Comparison of ENCODE assay signal across 39 cellular contexts in genomic region chr3:130310109-130310508, GRCh38. TPM values are rescaled to one million over a fixed set of nuclear protein-coding genes. Genes with fewer than 3 reads are reported as not detected.
"Had no signal": no experiment of that assay in that cellular context is flagged by ENCODE, and none has a peak within 500 bp of the region (broad histone marks: within the 10 kb centered on the region; RNA-seq: fewer than 3 reads in every experiment).

No MANE protein-coding gene starts in this region.

- H3K4me3 Mint-ChIP-seq: activated B cell treated with CpG ODN at 0.5 μM for 24 hours; activated CD4-positive, alpha-beta memory T cell treated with anti-CD3 and anti-CD28 coated beads for 36 hours; activated CD4-positive, alpha-beta T cell treated with anti-CD3 and anti-CD28 coated beads, Interleukin-2, amount 10 ng/mL, durations not matched to agents 24 days and 14 days; activated CD8-positive, alpha-beta T cell treated with anti-CD3 and anti-CD28 coated beads for 36 hours; activated naive CD4-positive, alpha-beta T cell treated with anti-CD3 and anti-CD28 coated beads for 36 hours; activated naive CD8-positive, alpha-beta T cell treated with anti-CD3 and anti-CD28 coated beads for 36 hours; activated T-cell treated with anti-CD3 and anti-CD28 coated beads, Interleukin-2, amount 50 U/mL, for 4 hours; activated T-cell treated with anti-CD3 and anti-CD28 coated beads, Interleukin-2, amount 50 U/mL, for 72 hours; activated T-helper 1 cell treated with anti-CD3 and anti-CD28 coated beads, Interleukin-12 subunit alpha, Interleukin-12 subunit beta, Interleukin-2, Interleukin-4 antibody, amounts not matched to agents 30 ng/mL and 10 ng/mL and 1 ng/mL, durations not matched to agents 14 hours and 24 hours and 36 hours; activated T-helper 17 cell treated with anti-CD3 and anti-CD28 coated beads, Interleukin-2, amount 50 U/mL, for 72 hours; T-helper 17 cell; T-helper 2 cell treated with Interferon-gamma antibody and Interleukin-4, amounts not matched to agents 5 μg/mL and 100 μg/mL, for 36 hours had no signal

- H3K4me3 ChIP-seq: adrenal gland, body of pancreas, breast epithelium, colonic mucosa had no signal

- H3K36me3 Mint-ChIP-seq: activated CD4-positive, alpha-beta memory T cell treated with anti-CD3 and anti-CD28 coated beads for 36 hours; activated naive CD4-positive, alpha-beta T cell treated with anti-CD3 and anti-CD28 coated beads, Interleukin-2, amount 50 U/mL, for 72 hours; activated naive CD8-positive, alpha-beta T cell treated with anti-CD3 and anti-CD28 coated beads for 36 hours had no signal

- H3K9me3 Mint-ChIP-seq: activated CD4-positive, alpha-beta memory T cell treated with anti-CD3 and anti-CD28 coated beads for 36 hours; activated CD4-positive, alpha-beta T cell treated with anti-CD3 and anti-CD28 coated beads, Interleukin-2, amount 10 ng/mL, durations not matched to agents 24 days and 14 days; activated CD8-positive, alpha-beta T cell treated with anti-CD3 and anti-CD28 coated beads for 36 hours; activated naive CD4-positive, alpha-beta T cell treated with anti-CD3 and anti-CD28 coated beads for 36 hours; activated naive CD8-positive, alpha-beta T cell treated with anti-CD3 and anti-CD28 coated beads for 36 hours; activated T-cell treated with anti-CD3 and anti-CD28 coated beads, Interleukin-2, amount 50 U/mL, for 4 hours; activated T-cell treated with anti-CD3 and anti-CD28 coated beads, Interleukin-2, amount 50 U/mL, for 72 hours; activated T-helper 1 cell treated with anti-CD3 and anti-CD28 coated beads, Interleukin-12 subunit alpha, Interleukin-12 subunit beta, Interleukin-2, Interleukin-4 antibody, amounts not matched to agents 30 ng/mL and 10 ng/mL and 1 ng/mL, durations not matched to agents 14 hours and 24 hours and 36 hours; activated T-helper 17 cell treated with anti-CD3 and anti-CD28 coated beads, Interleukin-2, amount 50 U/mL, for 72 hours; T-helper 2 cell treated with Interferon-gamma antibody and Interleukin-4, amounts not matched to agents 5 μg/mL and 100 μg/mL, for 36 hours had no signal

- H3K27ac Mint-ChIP-seq: activated B cell treated with CpG ODN at 0.5 μM for 24 hours; activated CD4-positive, alpha-beta memory T cell treated with anti-CD3 and anti-CD28 coated beads for 36 hours; activated CD4-positive, alpha-beta T cell treated with anti-CD3 and anti-CD28 coated beads, Interleukin-2, amount 10 ng/mL, durations not matched to agents 24 days and 14 days; activated CD8-positive, alpha-beta T cell treated with anti-CD3 and anti-CD28 coated beads for 36 hours; activated naive CD4-positive, alpha-beta T cell treated with anti-CD3 and anti-CD28 coated beads for 36 hours; activated naive CD4-positive, alpha-beta T cell treated with anti-CD3 and anti-CD28 coated beads, Interleukin-2, amount 50 U/mL, for 72 hours; activated naive CD8-positive, alpha-beta T cell treated with anti-CD3 and anti-CD28 coated beads for 36 hours; activated T-cell treated with anti-CD3 and anti-CD28 coated beads, Interleukin-2, amount 50 U/mL, for 72 hours; activated T-helper 1 cell treated with anti-CD3 and anti-CD28 coated beads, Interleukin-12 subunit alpha, Interleukin-12 subunit beta, Interleukin-2, Interleukin-4 antibody, amounts not matched to agents 30 ng/mL and 10 ng/mL and 1 ng/mL, durations not matched to agents 14 hours and 24 hours and 36 hours; activated T-helper 17 cell treated with anti-CD3 and anti-CD28 coated beads, Interleukin-2, amount 50 U/mL, for 72 hours; T-helper 17 cell; T-helper 2 cell treated with Interferon-gamma antibody and Interleukin-4, amounts not matched to agents 5 μg/mL and 100 μg/mL, for 36 hours had no signal

- H3K9me3 ChIP-seq: adrenal gland, body of pancreas, breast epithelium, colonic mucosa had no signal

- H3K27me3 ChIP-seq: adrenal gland, body of pancreas, brain microvascular endothelial cell, breast epithelium, colonic mucosa had no signal

- ATAC-seq: activated CD8-positive, alpha-beta T cell treated with anti-CD3 and anti-CD28 coated beads for 36 hours; activated naive CD4-positive, alpha-beta T cell treated with anti-CD3 and anti-CD28 coated beads, Interleukin-2, amount 50 U/mL, for 72 hours; activated T-cell treated with anti-CD3 and anti-CD28 coated beads, Interleukin-2, amount 50 U/mL, for 4 hours; activated T-cell treated with anti-CD3 and anti-CD28 coated beads, Interleukin-2, amount 50 U/mL, for 72 hours; activated T-helper 17 cell treated with anti-CD3 and anti-CD28 coated beads, Interleukin-2, amount 50 U/mL, for 72 hours; body of pancreas; T-helper 17 cell had no signal

- H3K4me1 ChIP-seq: adrenal gland, body of pancreas, breast epithelium, colonic mucosa had no signal

- FAIRE-seq: astrocyte, TTC549 had no signal

- DNase-seq: activated B cell treated with CpG ODN at 0.5 μM for 24 hours; activated CD4-positive, alpha-beta memory T cell treated with anti-CD3 and anti-CD28 coated beads for 36 hours; activated CD4-positive, alpha-beta T cell treated with anti-CD3 and anti-CD28 coated beads for 4 hours; activated CD4-positive, alpha-beta T cell treated with anti-CD3 and anti-CD28 coated beads, Interleukin-2, amount 10 ng/mL, durations not matched to agents 24 days and 14 days; activated CD4-positive, alpha-beta T cell treated with anti-CD3 and anti-CD28 coated beads, Interleukin-2, amount 50 U/mL, for 1 hour; activated CD4-positive, alpha-beta T cell treated with anti-CD3 and anti-CD28 coated beads, Interleukin-2, amount 50 U/mL, for 4 hours; activated CD4-positive, CD25-positive, alpha-beta regulatory T cell treated with anti-CD3 and anti-CD28 coated beads, Interleukin-2, amount 50 U/mL, for 72 hours; activated CD8-positive, alpha-beta memory T cell treated with anti-CD3 and anti-CD28 coated beads, Interleukin-2, amount 50 U/mL, for 4 hours; activated CD8-positive, alpha-beta T cell treated with anti-CD3 and anti-CD28 coated beads for 36 hours; activated effector memory CD4-positive, alpha-beta T cell treated with anti-CD3 and anti-CD28 coated beads, Interleukin-2, amount 50 U/mL, for 16 hours; activated gamma-delta T cell treated with Interleukin-2 at 50 U/mL for 16 hours; activated naive CD4-positive, alpha-beta T cell; activated naive CD4-positive, alpha-beta T cell treated with anti-CD3 and anti-CD28 coated beads for 36 hours; activated naive CD4-positive, alpha-beta T cell treated with anti-CD3 and anti-CD28 coated beads, Interleukin-2, amount 50 U/mL, for 16 hours; activated naive CD8-positive, alpha-beta T cell treated with anti-CD3 and anti-CD28 coated beads for 36 hours; activated T-cell treated with anti-CD3 and anti-CD28 coated beads for 4 hours; activated T-cell treated with anti-CD3 and anti-CD28 coated beads, Interleukin-2, amount 50 U/mL, for 1 hour; activated T-cell treated with anti-CD3 and anti-CD28 coated beads, Interleukin-2, amount 50 U/mL, for 4 hours; activated T-cell treated with anti-CD3 and anti-CD28 coated beads, Interleukin-2, amount 50 U/mL, for 72 hours; adrenal gland; amniotic stem cell; aorta; body of pancreas; brain microvascular endothelial cell; central memory CD4-positive, alpha-beta T cell; colonic mucosa; T-helper 17 cell; T-helper 9 cell had no signal

- H3K4me1 Mint-ChIP-seq: activated B cell treated with CpG ODN at 0.5 μM for 24 hours; activated CD4-positive, alpha-beta T cell treated with anti-CD3 and anti-CD28 coated beads, Interleukin-2, amount 10 ng/mL, durations not matched to agents 24 days and 14 days; activated naive CD8-positive, alpha-beta T cell treated with anti-CD3 and anti-CD28 coated beads for 36 hours; activated T-helper 17 cell treated with anti-CD3 and anti-CD28 coated beads, Interleukin-2, amount 50 U/mL, for 72 hours; T-helper 17 cell had no signal

- H3K36me3 ChIP-seq: adrenal gland, brain microvascular endothelial cell, breast epithelium, colonic mucosa had no signal

- H3K27ac ChIP-seq: adrenal gland, body of pancreas, brain microvascular endothelial cell, breast epithelium, colonic mucosa, VCaP had no signal

RNA-seq across cellular contexts. Expression of gene COL6A5, which starts 35.4 kb away (rescaled TPM):
- total RNA-seq: activated B cell treated with CpG ODN at 0.5 μM for 24 hours; activated CD4-positive, alpha-beta memory T cell treated with anti-CD3 and anti-CD28 coated beads for 36 hours; activated CD4-positive, alpha-beta T cell treated with anti-CD3 and anti-CD28 coated beads, Interleukin-2, amount 10 ng/mL, durations not matched to agents 24 days and 14 days; activated CD8-positive, alpha-beta memory T cell treated with anti-CD3 and anti-CD28 coated beads for 36 hours; activated CD8-positive, alpha-beta T cell treated with anti-CD3 and anti-CD28 coated beads for 36 hours; activated naive CD4-positive, alpha-beta T cell treated with anti-CD3 and anti-CD28 coated beads for 36 hours; activated naive CD4-positive, alpha-beta T cell treated with anti-CD3 and anti-CD28 coated beads, Interleukin-2, amount 50 U/mL, for 72 hours; activated naive CD8-positive, alpha-beta T cell treated with anti-CD3 and anti-CD28 coated beads for 36 hours; activated T-cell treated with anti-CD3 and anti-CD28 coated beads, Interleukin-2, amount 50 U/mL, for 4 hours; activated T-cell treated with anti-CD3 and anti-CD28 coated beads, Interleukin-2, amount 50 U/mL, for 72 hours; activated T-helper 17 cell treated with anti-CD3 and anti-CD28 coated beads, Interleukin-2, amount 50 U/mL, for 72 hours; aorta; body of pancreas; breast epithelium; cardiac septum; chondrocyte; T-helper 17 cell had no signal
- polyA plus RNA-seq: adrenal gland, aorta had no signal
